ENCODE assay signal across 25 cellular contexts in genomic region chr4:8032381-8032780, GRCh38.
"Had no signal": no experiment of that assay in that cellular context is flagged by ENCODE, and none has a peak within 500 bp of the region (broad histone marks: within the 10 kb centered on the region; RNA-seq: fewer than 3 reads in every experiment).

No MANE protein-coding gene starts in this region.

- H3K36me3 Mint-ChIP-seq: activated CD4-positive, alpha-beta memory T cell treated with anti-CD3 and anti-CD28 coated beads for 36 hours; activated naive CD4-positive, alpha-beta T cell treated with anti-CD3 and anti-CD28 coated beads, Interleukin-2, amount 10 ng/mL, durations not matched to agents 7 days and 5 days; activated naive CD8-positive, alpha-beta T cell treated with anti-CD3 and anti-CD28 coated beads for 36 hours; T-cell had no signal

- H3K36me3 ChIP-seq: brain microvascular endothelial cell, cardiac muscle cell had no signal

- ATAC-seq: activated T-helper 17 cell treated with anti-CD3 and anti-CD28 coated beads, Interleukin-2, amount 50 U/mL, for 72 hours; T-cell had no signal

- H3K27me3 ChIP-seq: cardiac muscle cell had no signal

- H3K4me3 ChIP-seq: cardiac muscle cell, PC-9, SK-N-MC had no signal

- H3K9me3 Mint-ChIP-seq: activated CD4-positive, alpha-beta memory T cell treated with anti-CD3 and anti-CD28 coated beads for 36 hours; activated CD4-positive, alpha-beta T cell treated with anti-CD3 and anti-CD28 coated beads, Interleukin-2, amount 10 ng/mL, durations not matched to agents 7 days and 5 days; activated naive CD4-positive, alpha-beta T cell treated with anti-CD3 and anti-CD28 coated beads, Interleukin-2, amount 10 ng/mL, durations not matched to agents 7 days and 5 days; activated naive CD8-positive, alpha-beta T cell treated with anti-CD3 and anti-CD28 coated beads for 36 hours; activated T-helper 17 cell treated with anti-CD3 and anti-CD28 coated beads, Interleukin-2, amount 50 U/mL, for 72 hours; T-cell had no signal

- H3K27ac Mint-ChIP-seq: activated CD4-positive, alpha-beta memory T cell treated with anti-CD3 and anti-CD28 coated beads for 36 hours; activated CD4-positive, alpha-beta T cell treated with anti-CD3 and anti-CD28 coated beads, Interleukin-2, amount 10 ng/mL, durations not matched to agents 7 days and 5 days; activated naive CD4-positive, alpha-beta T cell treated with anti-CD3 and anti-CD28 coated beads, Interleukin-2, amount 10 ng/mL, durations not matched to agents 7 days and 5 days; activated naive CD8-positive, alpha-beta T cell treated with anti-CD3 and anti-CD28 coated beads for 36 hours; activated T-helper 17 cell treated with anti-CD3 and anti-CD28 coated beads, Interleukin-2, amount 50 U/mL, for 72 hours; T-cell had no signal

- H3K4me3 Mint-ChIP-seq: activated CD4-positive, alpha-beta memory T cell treated with anti-CD3 and anti-CD28 coated beads for 36 hours; activated CD4-positive, alpha-beta T cell treated with anti-CD3 and anti-CD28 coated beads, Interleukin-2, amount 10 ng/mL, durations not matched to agents 7 days and 5 days; activated naive CD4-positive, alpha-beta T cell treated with anti-CD3 and anti-CD28 coated beads, Interleukin-2, amount 10 ng/mL, durations not matched to agents 7 days and 5 days; activated naive CD8-positive, alpha-beta T cell treated with anti-CD3 and anti-CD28 coated beads for 36 hours; activated T-helper 17 cell treated with anti-CD3 and anti-CD28 coated beads, Interleukin-2, amount 50 U/mL, for 72 hours; T-cell had no signal

- DNase-seq: activated CD4-positive, alpha-beta memory T cell treated with anti-CD3 and anti-CD28 coated beads for 36 hours; activated CD4-positive, alpha-beta T cell treated with anti-CD3 and anti-CD28 coated beads, Interleukin-2, amount 10 ng/mL, durations not matched to agents 7 days and 5 days; activated CD4-positive, CD25-positive, alpha-beta regulatory T cell; activated CD8-positive, alpha-beta memory T cell treated with anti-CD3 and anti-CD28 coated beads for 24 hours; activated gamma-delta T cell; activated naive CD4-positive, alpha-beta T cell treated with anti-CD3 and anti-CD28 coated beads, Interleukin-2, amount 10 ng/mL, durations not matched to agents 7 days and 5 days; activated naive CD8-positive, alpha-beta T cell treated with anti-CD3 and anti-CD28 coated beads for 36 hours; activated T-cell treated with anti-CD3 and anti-CD28 coated beads for 4 hours; activated T-cell treated with anti-CD3 and anti-CD28 coated beads, Interleukin-2, amount 50 U/mL, for 48 hours; brain microvascular endothelial cell; Kasumi-1; KBM-7; NCI-H1436; NCI-H1694 treated with DMSO at 0.1 percent for 48 hours; NCI-H2081 treated with DMSO at 0.1 percent for 48 hours; NCI-H446; NCI-H524; NCI-H82; PC-9; T-cell; T-helper 2 cell had no signal

- H3K27me3 Mint-ChIP-seq: activated CD4-positive, alpha-beta memory T cell treated with anti-CD3 and anti-CD28 coated beads for 36 hours; activated CD4-positive, alpha-beta T cell treated with anti-CD3 and anti-CD28 coated beads, Interleukin-2, amount 10 ng/mL, durations not matched to agents 7 days and 5 days; activated T-helper 17 cell treated with anti-CD3 and anti-CD28 coated beads, Interleukin-2, amount 50 U/mL, for 72 hours had no signal

- H3K27ac ChIP-seq: brain microvascular endothelial cell, cardiac muscle cell, PC-9, SK-N-MC, VCaP had no signal
